In genomic region chr10:132549416-132549815, GRCh38 we compare ENCODE assay signal across 15 cellular contexts. TPM values are rescaled to one million over a fixed set of nuclear protein-coding genes. Genes with fewer than 3 reads are reported as not detected.
DNase-seq lines count a peak whose midpoint lies in the region; ATAC-seq and TF ChIP-seq lines count a peak whose summit lies in the region.
"Had no signal": no experiment of that assay in that cellular context is flagged by ENCODE, and none has a peak within 500 bp of the region (broad histone marks: within the 10 kb centered on the region; RNA-seq: fewer than 3 reads in every experiment).

No MANE protein-coding gene starts in this region.

- H3K4me3 ChIP-seq in upper lobe of right lung, result no peak overlapping the region
- no peak overlapping the region for H3K4me3 ChIP-seq in foreskin fibroblast (ENCODE audit: low read depth in 1 of 2, low read length in 2 of 2)
- H3K4me3 ChIP-seq: cardiac muscle cell, esophagus squamous epithelium had no signal

- H3K27ac ChIP-seq in upper lobe of right lung, result no peak overlapping the region
- H3K27ac ChIP-seq: cardiac muscle cell, esophagus squamous epithelium had no signal

- peaks cover 19% of the 10 kb centered on the region for H3K4me1 ChIP-seq in upper lobe of right lung

- no peak for ATAC-seq in activated B cell treated with CpG ODN at 0.5 μM for 24 hours (ENCODE audit: low read depth)
- no peak for ATAC-seq in upper lobe of right lung
- ATAC-seq in GM21786 (IDR thresholded peaks at IDR 0.05; ENCODE audit: unreplicated experiment), result no peak
- ATAC-seq: HCT116; natural killer cell treated with Interleukin-12 subunit alpha and Interleukin-12 subunit beta and Interleukin-15 and Interleukin-18, amount 100 ng/mL, for 72 hours had no signal

- H3K36me3 Mint-ChIP-seq in activated B cell treated with CpG ODN at 0.5 μM for 24 hours (ENCODE audit: low read depth), result peaks cover under 1% of the 10 kb centered on the region
- H3K36me3 Mint-ChIP-seq: activated CD4-positive, alpha-beta memory T cell treated with anti-CD3 and anti-CD28 coated beads for 36 hours; natural killer cell treated with Interleukin-12 subunit alpha and Interleukin-12 subunit beta and Interleukin-15 and Interleukin-18, amount 100 ng/mL, for 72 hours had no signal

- H3K27me3 ChIP-seq in upper lobe of right lung, result no peaks in the 10 kb centered on the region
- H3K27me3 ChIP-seq: cardiac muscle cell, esophagus squamous epithelium had no signal

- TF ChIP-seq CTCF in activated B cell treated with CpG ODN at 0.5 μM for 24 hours (IDR thresholded peaks at IDR 0.05), result no peak
- no peak for TF ChIP-seq CTCF in upper lobe of right lung (IDR thresholded peaks at IDR 0.05)
- no peak for TF ChIP-seq CTCF in foreskin fibroblast (IDR thresholded peaks at IDR 0.05; ENCODE audit: low read depth, low read length)

- intact Hi-C loops in activated B cell treated with CpG ODN at 0.5 μM for 24 hours (cut with micrococcal nuclease) (no loop called here), upper lobe of right lung (cut with DNase I) (no loop called here)

- peaks cover 74% of the 10 kb centered on the region for H3K4me1 Mint-ChIP-seq in activated B cell treated with CpG ODN at 0.5 μM for 24 hours

- H3K36me3 ChIP-seq in upper lobe of right lung, result no peaks in the 10 kb centered on the region
- H3K36me3 ChIP-seq: cardiac muscle cell, esophagus squamous epithelium had no signal

- no peaks in the 10 kb centered on the region for H3K27me3 Mint-ChIP-seq in activated B cell treated with CpG ODN at 0.5 μM for 24 hours
- H3K27me3 Mint-ChIP-seq: activated CD4-positive, alpha-beta memory T cell treated with anti-CD3 and anti-CD28 coated beads for 36 hours; natural killer cell treated with Interleukin-12 subunit alpha and Interleukin-12 subunit beta and Interleukin-15 and Interleukin-18, amount 100 ng/mL, for 72 hours had no signal

- POLR2A ChIA-PET in activated B cell treated with CpG ODN at 0.5 μM for 24 hours (lab: Charles Lee), result interaction anchor here (1.1 to 3.7 kb wide), 3 partner anchors 9 to 22 kb away, joined by 3 to 37 read pairs (median 18); no protein-coding TSS in a partner anchor

- DNase-seq in activated CD8-positive, alpha-beta memory T cell treated with anti-CD3 and anti-CD28 coated beads, Interleukin-2, amount 50 U/mL, for 48 hours, result peak; percentile 36
- no peak for DNase-seq in activated CD8-positive, alpha-beta memory T cell treated with anti-CD3 and anti-CD28 coated beads for 24 hours
- DNase-seq in NCI-H1105 (lab: John Stamatoyannopoulos, UW), result peak; percentile 87
- DNase-seq in activated B cell treated with CpG ODN at 0.5 μM for 24 hours, result peak; percentile 15
- peak; percentile 56 for DNase-seq in upper lobe of right lung
- DNase-seq in foreskin fibroblast, result no peak
- no peak for DNase-seq in amygdala (lab: John Stamatoyannopoulos, UW)
- DNase-seq: activated CD4-positive, alpha-beta memory T cell treated with anti-CD3 and anti-CD28 coated beads for 36 hours; esophagus squamous epithelium; NCI-H1048; NCI-H82 had no signal

- no peaks in the 10 kb centered on the region for H3K9me3 Mint-ChIP-seq in activated B cell treated with CpG ODN at 0.5 μM for 24 hours
- H3K9me3 Mint-ChIP-seq: activated CD4-positive, alpha-beta memory T cell treated with anti-CD3 and anti-CD28 coated beads for 36 hours; natural killer cell treated with Interleukin-12 subunit alpha and Interleukin-12 subunit beta and Interleukin-15 and Interleukin-18, amount 100 ng/mL, for 72 hours had no signal

- H3K4me3 Mint-ChIP-seq in activated B cell treated with CpG ODN at 0.5 μM for 24 hours, result no peak overlapping the region
- H3K4me3 Mint-ChIP-seq: activated CD4-positive, alpha-beta memory T cell treated with anti-CD3 and anti-CD28 coated beads for 36 hours had no signal

- peak overlapping the region; percentile 62 for H3K27ac Mint-ChIP-seq in activated B cell treated with CpG ODN at 0.5 μM for 24 hours
- H3K27ac Mint-ChIP-seq: activated CD4-positive, alpha-beta memory T cell treated with anti-CD3 and anti-CD28 coated beads for 36 hours had no signal

- CTCF ChIA-PET in activated B cell treated with CpG ODN at 0.5 μM for 24 hours (lab: Charles Lee), result interaction anchor here (3.1 kb wide), 1 partner anchor 90 kb away, joined by 18 read pairs; no protein-coding TSS in a partner anchor

- H3K9me3 ChIP-seq in upper lobe of right lung, result no peaks in the 10 kb centered on the region
- H3K9me3 ChIP-seq: esophagus squamous epithelium had no signal

RNA-seq across cellular contexts. Expression of gene INPP5A, which starts 11.8 kb away (rescaled TPM):
- total RNA-seq in activated B cell treated with CpG ODN at 0.5 μM for 24 hours (20.5 and 24.9 TPM in 2 replicates), upper lobe of right lung (38.3 TPM)

Comparison
In these comparisons a context has a peak if more than half of its experiments do, and no peak if none do; other contexts are left out.
1. DNase-seq: peak in activated CD8-positive, alpha-beta memory T cell treated with anti-CD3 and anti-CD28 coated beads, Interleukin-2, amount 50 U/mL, for 48 hours (single experiment), NCI-H1105 (single experiment), activated B cell treated with CpG ODN at 0.5 μM for 24 hours (single experiment) and upper lobe of right lung (single experiment); none in activated CD8-positive, alpha-beta memory T cell treated with anti-CD3 and anti-CD28 coated beads for 24 hours (single experiment), foreskin fibroblast (0 of 2) and amygdala (0 of 56).